8 cellular contexts compared by ENCODE assay signal in the genomic region with DNA sequence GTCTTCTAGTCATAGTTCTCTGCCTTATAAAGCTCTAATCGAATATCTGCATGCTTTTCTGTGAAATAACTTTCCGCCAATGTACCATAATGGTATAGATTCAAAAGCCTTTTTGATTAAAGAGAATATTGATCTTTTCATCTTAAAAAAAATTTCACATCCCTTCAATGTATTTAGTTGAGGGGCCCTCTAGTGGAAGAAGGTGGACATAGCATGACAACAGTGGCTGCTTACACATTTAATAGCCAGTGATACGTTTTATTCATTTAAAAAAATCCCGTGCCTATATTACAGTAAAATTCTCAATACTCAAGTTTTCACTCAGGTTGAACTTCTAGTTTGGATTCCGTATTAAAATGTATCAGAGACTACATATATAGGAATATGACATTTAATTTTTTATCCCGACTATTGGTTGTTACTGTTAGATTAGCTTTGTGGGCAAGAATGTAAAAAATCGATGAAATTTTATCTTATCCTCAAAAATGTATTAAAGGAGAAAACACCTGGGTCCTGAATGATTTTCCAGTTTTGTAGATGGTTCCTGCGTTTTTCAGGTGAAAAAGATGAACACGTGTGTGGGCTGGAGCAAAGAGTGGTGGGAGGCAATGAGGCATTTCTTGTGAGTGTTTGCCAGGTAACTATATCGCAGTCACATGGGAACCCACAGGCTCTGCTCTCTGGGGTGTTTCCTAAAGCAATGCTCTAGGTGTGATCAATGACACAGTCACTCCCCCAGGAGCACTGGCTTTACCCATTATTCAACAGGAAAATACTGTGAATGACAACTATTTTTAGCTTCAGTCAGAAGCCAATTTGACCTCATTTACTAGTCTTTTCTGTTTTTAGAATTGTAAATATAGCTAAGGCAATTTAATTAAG. TPM values are rescaled to one million over a fixed set of nuclear protein-coding genes. Genes with fewer than 3 reads are reported as not detected.
DNase-seq lines count a peak whose midpoint lies in the region; ATAC-seq and TF ChIP-seq lines count a peak whose summit lies in the region.

No MANE protein-coding gene starts in this region.

- DNase-seq in AG10803 (ENCODE audit: low read depth), result peak; percentile 57
- DNase-seq in GM12865 (ENCODE audit: low read depth), result peak; percentile 47
- DNase-seq in SJCRH30, result peak; percentile 17 to 52
- peak; percentile 65 for DNase-seq in epithelial cell of esophagus (ENCODE audit: low read depth)
- no peak for DNase-seq in NCI-H1694 (lab: John Stamatoyannopoulos, UW)

- H3K4me2 ChIP-seq in parathyroid adenoma (ENCODE audit: low read length), result no peak overlapping the region

- H3K27me3 ChIP-seq in SJCRH30 (no peaks in the 10 kb centered on the region), parathyroid adenoma (ENCODE audit: control insufficient read depth, insufficient read depth, low read length) (no peaks in the 10 kb centered on the region)

- H3K36me3 ChIP-seq in SJCRH30, result no peaks in the 10 kb centered on the region
- no peaks in the 10 kb centered on the region for H3K36me3 ChIP-seq in parathyroid adenoma (ENCODE audit: control insufficient read depth, insufficient read depth, low read length)

- H3K27ac ChIP-seq in SJCRH30 (no peak overlapping the region), parathyroid adenoma (no peak overlapping the region)

- H3K4me3 ChIP-seq in AG10803 (ENCODE audit: low read length), result no peak overlapping the region
- no peak overlapping the region for H3K4me3 ChIP-seq in GM12865 (ENCODE audit: low read depth, low read length)
- H3K4me3 ChIP-seq in SJCRH30, result no peak overlapping the region
- no peak overlapping the region for H3K4me3 ChIP-seq in epithelial cell of esophagus (ENCODE audit: low read length)
- no peak overlapping the region for H3K4me3 ChIP-seq in parathyroid adenoma (ENCODE audit: low read depth, low read length)

- TF ChIP-seq CTCF in AG10803 (conservative IDR thresholded peaks at IDR 0.05; ENCODE audit: low read length), result peak; percentile 87
- TF ChIP-seq CTCF in GM12865 (IDR thresholded peaks at IDR 0.05; ENCODE audit: insufficient read depth, low read depth, low read length, missing control alignments), result peak; percentile 73
- TF ChIP-seq CTCF in epithelial cell of esophagus (IDR thresholded peaks at IDR 0.05; ENCODE audit: insufficient read depth, low read depth, low read length, missing control alignments), result peak; percentile 76
- TF ChIP-seq CTCF in parathyroid adenoma (IDR thresholded peaks at IDR 0.05), result peak; percentile 77

- no peaks in the 10 kb centered on the region for H3K79me2 ChIP-seq in parathyroid adenoma

- H3K4me1 ChIP-seq in SJCRH30, result no peaks in the 10 kb centered on the region
- H3K4me1 ChIP-seq in parathyroid adenoma, result no peaks in the 10 kb centered on the region

- ATAC-seq in HG03060 (IDR thresholded peaks at IDR 0.05; ENCODE audit: low read depth, unreplicated experiment), result peak; percentile 54
- ATAC-seq in GM19452 (IDR thresholded peaks at IDR 0.05; ENCODE audit: unreplicated experiment), result no peak

- H3K9me3 ChIP-seq in SJCRH30 (replicated peaks), result no peaks in the 10 kb centered on the region
- no peaks in the 10 kb centered on the region for H3K9me3 ChIP-seq in parathyroid adenoma (ENCODE audit: control insufficient read depth, low read length)

- H2AFZ ChIP-seq in parathyroid adenoma, result no peak overlapping the region

- H3K9ac ChIP-seq in parathyroid adenoma, result no peak overlapping the region

RNA-seq across cellular contexts. Expression of a gene that starts 24.1 kb away (rescaled TPM):
- not detected in 2 replicates for total RNA-seq in SJCRH30 (2014; rRNA removed; shearing (Covaris generic))
